Comparison of ENCODE assay signal across 28 cellular contexts in the genomic region with DNA sequence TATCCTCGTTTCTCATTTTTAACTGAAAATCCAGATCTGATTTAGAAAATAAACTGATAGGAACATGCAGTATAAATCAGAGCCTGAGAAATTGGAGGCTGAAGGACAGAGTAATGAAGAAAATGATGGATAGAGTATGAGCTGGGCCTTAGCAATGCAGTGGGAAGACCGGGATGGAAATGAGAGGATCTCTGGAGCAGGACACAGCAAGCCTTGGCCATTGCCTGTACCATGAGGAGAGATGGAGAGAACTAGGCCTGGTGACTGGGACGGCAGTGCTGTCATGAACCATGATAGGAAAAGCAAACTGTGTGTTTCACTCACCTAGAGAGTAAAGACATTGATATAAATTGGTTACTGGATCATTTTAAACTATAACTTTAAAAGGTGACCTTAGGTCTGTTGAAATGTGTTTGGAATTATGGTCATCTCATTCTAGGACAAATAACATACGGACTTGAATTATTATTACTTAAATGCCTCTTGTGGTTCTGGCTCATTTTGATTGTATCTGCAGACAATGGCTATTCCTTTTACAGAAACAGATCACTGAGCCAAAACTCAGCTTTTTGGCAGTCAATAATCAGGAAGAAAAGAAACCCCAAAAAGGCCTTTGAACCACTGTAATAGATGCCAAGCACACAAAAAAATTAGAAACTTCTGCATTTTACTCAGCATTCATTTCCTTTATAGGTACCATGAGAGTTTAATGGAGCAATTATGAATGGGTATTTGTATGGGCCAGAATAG.
"Had no signal": no experiment of that assay in that cellular context is flagged by ENCODE, and none has a peak within 500 bp of the region (broad histone marks: within the 10 kb centered on the region; RNA-seq: fewer than 3 reads in every experiment).

No MANE protein-coding gene starts in this region.

- H3K36me3 ChIP-seq: brain microvascular endothelial cell, thoracic aorta had no signal

- H3K4me3 ChIP-seq: psoas muscle, thoracic aorta had no signal

- H3K27me3 ChIP-seq: brain microvascular endothelial cell had no signal

- DNase-seq: activated CD4-positive, alpha-beta memory T cell treated with anti-CD3 and anti-CD28 coated beads for 36 hours; activated CD4-positive, alpha-beta T cell treated with anti-CD3 and anti-CD28 coated beads, Interleukin-2, amount 10 ng/mL, durations not matched to agents 24 days and 14 days; activated CD4-positive, CD25-positive, alpha-beta regulatory T cell treated with anti-CD3 and anti-CD28 coated beads, Interleukin-2, amount 50 U/mL, for 72 hours; activated CD8-positive, alpha-beta memory T cell treated with anti-CD3 and anti-CD28 coated beads, Interleukin-2, amount 50 U/mL, for 4 hours; activated gamma-delta T cell; activated naive CD4-positive, alpha-beta T cell treated with anti-CD3 and anti-CD28 coated beads, Interleukin-2, amount 10 ng/mL, durations not matched to agents 7 days and 5 days; activated naive CD8-positive, alpha-beta T cell treated with anti-CD3 and anti-CD28 coated beads, Interleukin-2, amount 10 ng/mL, durations not matched to agents 7 days and 5 days; activated T-cell treated with anti-CD3 and anti-CD28 coated beads, Interleukin-2, amount 50 U/mL, for 1 hour; amygdala; brain microvascular endothelial cell; caudate nucleus; head of caudate nucleus; hippocampal formation; left cardiac atrium; left ventricle myocardium superior; midbrain; naive thymus-derived CD4-positive, alpha-beta T cell; nucleus accumbens; psoas muscle; stimulated activated CD4-positive, alpha-beta T cell treated with anti-CD3 and anti-CD28 coated beads, Interleukin-15, amount 100 ng/mL, for 24 hours; stimulated activated CD4-positive, alpha-beta T cell treated with anti-CD3 and anti-CD28 coated beads, Interleukin-2, amount 100 ng/mL, for 24 hours; stimulated activated naive CD4-positive, alpha-beta T cell; T-helper 2 cell; trophoblast cell had no signal

- H3K9me3 ChIP-seq: psoas muscle, thoracic aorta had no signal

- H3K27ac Mint-ChIP-seq: activated CD4-positive, alpha-beta memory T cell treated with anti-CD3 and anti-CD28 coated beads for 36 hours; activated CD4-positive, alpha-beta T cell treated with anti-CD3 and anti-CD28 coated beads, Interleukin-2, amount 10 ng/mL, durations not matched to agents 24 days and 14 days; activated naive CD4-positive, alpha-beta T cell treated with anti-CD3 and anti-CD28 coated beads, Interleukin-2, amount 10 ng/mL, durations not matched to agents 7 days and 5 days; activated naive CD8-positive, alpha-beta T cell treated with anti-CD3 and anti-CD28 coated beads, Interleukin-2, amount 10 ng/mL, durations not matched to agents 7 days and 5 days; activated T-helper 1 cell treated with anti-CD3 and anti-CD28 coated beads, Interleukin-12 subunit alpha, Interleukin-12 subunit beta, Interleukin-2, Interleukin-4 antibody, amounts not matched to agents 30 ng/mL and 10 ng/mL and 1 ng/mL, durations not matched to agents 14 hours and 24 hours and 36 hours; naive thymus-derived CD4-positive, alpha-beta T cell had no signal

- H3K9me3 Mint-ChIP-seq: activated CD4-positive, alpha-beta memory T cell treated with anti-CD3 and anti-CD28 coated beads for 36 hours; activated CD4-positive, alpha-beta T cell treated with anti-CD3 and anti-CD28 coated beads, Interleukin-2, amount 10 ng/mL, durations not matched to agents 24 days and 14 days; activated naive CD4-positive, alpha-beta T cell treated with anti-CD3 and anti-CD28 coated beads, Interleukin-2, amount 10 ng/mL, durations not matched to agents 7 days and 5 days had no signal

- H2AFZ ChIP-seq: parathyroid adenoma had no signal

- H3K36me3 Mint-ChIP-seq: activated CD4-positive, alpha-beta memory T cell treated with anti-CD3 and anti-CD28 coated beads for 36 hours; activated naive CD4-positive, alpha-beta T cell treated with anti-CD3 and anti-CD28 coated beads, Interleukin-2, amount 10 ng/mL, durations not matched to agents 7 days and 5 days; activated naive CD8-positive, alpha-beta T cell treated with anti-CD3 and anti-CD28 coated beads, Interleukin-2, amount 10 ng/mL, durations not matched to agents 7 days and 5 days; naive thymus-derived CD4-positive, alpha-beta T cell had no signal

- H3K79me2 ChIP-seq: parathyroid adenoma had no signal

- H3K9ac ChIP-seq: parathyroid adenoma had no signal

- H3K4me3 Mint-ChIP-seq: activated CD4-positive, alpha-beta memory T cell treated with anti-CD3 and anti-CD28 coated beads for 36 hours; activated CD4-positive, alpha-beta T cell treated with anti-CD3 and anti-CD28 coated beads, Interleukin-2, amount 10 ng/mL, durations not matched to agents 24 days and 14 days; activated naive CD4-positive, alpha-beta T cell treated with anti-CD3 and anti-CD28 coated beads, Interleukin-2, amount 10 ng/mL, durations not matched to agents 7 days and 5 days; activated naive CD8-positive, alpha-beta T cell treated with anti-CD3 and anti-CD28 coated beads, Interleukin-2, amount 10 ng/mL, durations not matched to agents 7 days and 5 days; activated T-helper 1 cell treated with anti-CD3 and anti-CD28 coated beads, Interleukin-12 subunit alpha, Interleukin-12 subunit beta, Interleukin-2, Interleukin-4 antibody, amounts not matched to agents 30 ng/mL and 10 ng/mL and 1 ng/mL, durations not matched to agents 14 hours and 24 hours and 36 hours; naive thymus-derived CD4-positive, alpha-beta T cell had no signal

- H3K27ac ChIP-seq: brain microvascular endothelial cell, parathyroid adenoma, psoas muscle, thoracic aorta had no signal

- ATAC-seq: esophagus mucosa; naive thymus-derived CD4-positive, alpha-beta T cell had no signal

- H3K4me1 ChIP-seq: parathyroid adenoma, psoas muscle had no signal

- H3K4me1 Mint-ChIP-seq: activated CD4-positive, alpha-beta T cell treated with anti-CD3 and anti-CD28 coated beads, Interleukin-2, amount 10 ng/mL, durations not matched to agents 24 days and 14 days; activated naive CD4-positive, alpha-beta T cell treated with anti-CD3 and anti-CD28 coated beads, Interleukin-2, amount 10 ng/mL, durations not matched to agents 7 days and 5 days; activated naive CD8-positive, alpha-beta T cell treated with anti-CD3 and anti-CD28 coated beads, Interleukin-2, amount 10 ng/mL, durations not matched to agents 7 days and 5 days; naive thymus-derived CD4-positive, alpha-beta T cell had no signal

- H3K27me3 Mint-ChIP-seq: activated CD4-positive, alpha-beta memory T cell treated with anti-CD3 and anti-CD28 coated beads for 36 hours; activated CD4-positive, alpha-beta T cell treated with anti-CD3 and anti-CD28 coated beads, Interleukin-2, amount 10 ng/mL, durations not matched to agents 24 days and 14 days; activated naive CD4-positive, alpha-beta T cell treated with anti-CD3 and anti-CD28 coated beads, Interleukin-2, amount 10 ng/mL, durations not matched to agents 7 days and 5 days; activated naive CD8-positive, alpha-beta T cell treated with anti-CD3 and anti-CD28 coated beads, Interleukin-2, amount 10 ng/mL, durations not matched to agents 7 days and 5 days had no signal
